Comparison of ENCODE assay signal across 24 cellular contexts in the genomic region with DNA sequence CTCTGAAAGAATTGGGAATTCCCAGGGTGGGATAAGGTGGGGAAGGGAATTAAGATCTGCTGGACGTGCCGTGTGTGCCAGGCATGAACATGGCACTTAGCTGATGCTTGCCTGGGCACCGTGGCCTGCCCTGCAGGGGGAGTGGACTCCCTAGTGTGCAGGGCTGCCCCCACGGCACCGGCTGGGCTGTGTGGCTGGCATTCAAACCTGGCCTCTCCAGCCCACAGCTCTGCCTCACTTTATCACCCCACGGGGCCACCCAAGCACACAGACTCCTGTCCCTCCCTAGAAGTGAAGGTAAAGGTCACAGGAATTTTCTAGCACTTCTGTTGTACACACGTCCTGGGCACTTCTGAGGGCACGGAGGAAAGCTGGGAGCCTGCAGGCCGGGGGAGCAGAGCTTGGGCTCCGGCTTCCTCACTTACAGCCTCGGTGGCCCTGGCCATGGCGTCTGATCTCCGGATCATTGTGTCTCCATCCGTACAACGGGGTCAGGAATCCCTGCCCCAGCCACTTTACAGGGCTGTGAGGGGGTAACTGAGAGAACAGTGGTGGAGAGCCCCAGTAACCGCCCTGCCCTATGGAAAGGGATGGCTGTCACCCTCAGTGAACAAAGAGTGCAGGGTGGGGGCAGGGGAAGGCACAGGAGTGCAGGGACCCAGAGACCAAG.
"Had no signal": no experiment of that assay in that cellular context is flagged by ENCODE, and none has a peak within 500 bp of the region (broad histone marks: within the 10 kb centered on the region; RNA-seq: fewer than 3 reads in every experiment).

No MANE protein-coding gene starts in this region.

- H3K79me2 ChIP-seq: parathyroid adenoma had no signal

- H3K27ac Mint-ChIP-seq: activated CD4-positive, alpha-beta memory T cell treated with anti-CD3 and anti-CD28 coated beads for 36 hours; activated CD8-positive, alpha-beta memory T cell treated with anti-CD3 and anti-CD28 coated beads, Interleukin-2, amount 10 ng/mL, durations not matched to agents 7 days and 5 days; activated naive CD8-positive, alpha-beta T cell; endodermal cell; natural killer cell treated with Interleukin-12 subunit alpha and Interleukin-12 subunit beta and Interleukin-15 and Interleukin-18, amount 100 ng/mL, for 72 hours had no signal

- H3K36me3 Mint-ChIP-seq: activated naive CD8-positive, alpha-beta T cell had no signal

- ATAC-seq: activated CD8-positive, alpha-beta memory T cell treated with anti-CD3 and anti-CD28 coated beads, Interleukin-2, amount 10 ng/mL, durations not matched to agents 7 days and 5 days; left ventricle myocardium superior; natural killer cell treated with Interleukin-12 subunit alpha and Interleukin-12 subunit beta and Interleukin-15 and Interleukin-18, amount 100 ng/mL, for 72 hours; right cardiac atrium had no signal

- H3K27me3 Mint-ChIP-seq: activated CD4-positive, alpha-beta memory T cell treated with anti-CD3 and anti-CD28 coated beads for 36 hours; activated CD8-positive, alpha-beta memory T cell treated with anti-CD3 and anti-CD28 coated beads, Interleukin-2, amount 10 ng/mL, durations not matched to agents 7 days and 5 days; activated naive CD8-positive, alpha-beta T cell; natural killer cell treated with Interleukin-12 subunit alpha and Interleukin-12 subunit beta and Interleukin-15 and Interleukin-18, amount 100 ng/mL, for 72 hours had no signal

- H3K4me3 Mint-ChIP-seq: activated CD4-positive, alpha-beta memory T cell treated with anti-CD3 and anti-CD28 coated beads for 36 hours; activated CD8-positive, alpha-beta memory T cell treated with anti-CD3 and anti-CD28 coated beads, Interleukin-2, amount 10 ng/mL, durations not matched to agents 7 days and 5 days; activated naive CD8-positive, alpha-beta T cell; endodermal cell; natural killer cell treated with Interleukin-12 subunit alpha and Interleukin-12 subunit beta and Interleukin-15 and Interleukin-18, amount 100 ng/mL, for 72 hours had no signal

- H3K27ac ChIP-seq: adrenal gland, ascending aorta, brain microvascular endothelial cell, epithelial cell of prostate, parathyroid adenoma, skin epidermis, stomach, suprapubic skin, tibial nerve had no signal

- H2AFZ ChIP-seq: parathyroid adenoma had no signal

- DNase-seq: activated CD4-positive, alpha-beta memory T cell treated with anti-CD3 and anti-CD28 coated beads for 36 hours; activated CD4-positive, alpha-beta T cell treated with anti-CD3 and anti-CD28 coated beads for 48 hours; activated CD8-positive, alpha-beta memory T cell treated with anti-CD3 and anti-CD28 coated beads, Interleukin-2, amount 10 ng/mL, durations not matched to agents 7 days and 5 days; activated gamma-delta T cell treated with Interleukin-2 at 50 U/mL for 16 hours; activated T-cell treated with anti-CD3 and anti-CD28 coated beads for 4 hours; brain microvascular endothelial cell; central memory CD4-positive, alpha-beta T cell; endodermal cell; kidney; left ventricle myocardium superior; right cardiac atrium; stimulated activated CD4-positive, alpha-beta T cell treated with anti-CD3 and anti-CD28 coated beads, Interleukin-1b, Interleukin-23, amount 100 ng/mL, for 48 hours; stomach; T-helper 1 cell; T1000 had no signal

- H3K36me3 ChIP-seq: brain microvascular endothelial cell had no signal

- H3K27me3 ChIP-seq: adrenal gland, ascending aorta, brain microvascular endothelial cell, stomach, suprapubic skin, tibial nerve had no signal

- H3K9me3 ChIP-seq: adrenal gland, ascending aorta, stomach, suprapubic skin, tibial nerve had no signal

- H3K4me3 ChIP-seq: adrenal gland, ascending aorta, skin epidermis, stomach, suprapubic skin, tibial nerve had no signal

- H3K9me3 Mint-ChIP-seq: activated CD4-positive, alpha-beta memory T cell treated with anti-CD3 and anti-CD28 coated beads for 36 hours; endodermal cell; natural killer cell treated with Interleukin-12 subunit alpha and Interleukin-12 subunit beta and Interleukin-15 and Interleukin-18, amount 100 ng/mL, for 72 hours had no signal
